Comparison of ENCODE assay signal across 20 cellular contexts in the genomic region with DNA sequence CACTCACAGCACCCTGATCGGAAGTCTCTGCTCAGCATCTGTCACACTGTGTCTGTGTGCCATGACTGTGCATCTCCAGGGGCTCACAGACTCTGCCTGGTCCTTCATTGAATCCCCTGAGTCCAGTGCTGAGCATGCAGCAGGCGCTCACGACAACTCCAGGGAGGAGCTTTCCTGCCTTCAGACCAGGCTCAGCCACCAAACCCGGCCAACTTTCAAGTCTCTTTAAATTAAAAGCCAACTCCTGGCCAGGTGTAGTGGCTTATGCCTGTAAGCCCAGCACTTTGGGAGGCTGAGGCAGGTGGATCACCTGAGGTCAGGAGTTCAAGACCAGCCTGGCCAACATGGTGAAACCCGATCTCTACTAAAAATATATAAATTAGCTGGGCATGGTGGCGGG. TPM values are rescaled to one million over a fixed set of nuclear protein-coding genes. Genes with fewer than 3 reads are reported as not detected.
A peak's percentile ranks its signal among the peaks of the same experiment; 100 is the strongest.
DNase-seq lines count a peak whose midpoint lies in the region; ATAC-seq and TF ChIP-seq lines count a peak whose summit lies in the region.
"Had no signal": no experiment of that assay in that cellular context is flagged by ENCODE, and none has a peak within 500 bp of the region (broad histone marks: within the 10 kb centered on the region; RNA-seq: fewer than 3 reads in every experiment).

No MANE protein-coding gene starts in this region.

- H3K27me3 ChIP-seq in esophagus muscularis mucosa (peaks cover 0 to 33% (median 0%) of the 10 kb centered on the region in 4 donors), trophoblast cell (ENCODE audit: insufficient read depth, low read length) (no peaks in the 10 kb centered on the region), upper lobe of right lung (no peaks in the 10 kb centered on the region)
- H3K27me3 ChIP-seq: BE2C had no signal

- H3K79me1 ChIP-seq in trophoblast cell (ENCODE audit: low read length), result peaks cover 22% of the 10 kb centered on the region

- WGBS in esophagus muscularis mucosa, result 99% methylated on average over 6 of the region's 6 CpGs
- no CpG with 5 or more reads among the region's 6 CpGs for WGBS in trophoblast cell (ENCODE audit: extremely low coverage, insufficient coverage, insufficient read length)

- no peak overlapping the region for H3K27ac Mint-ChIP-seq in endothelial cell (ENCODE audit: unreplicated experiment)
- H3K27ac Mint-ChIP-seq: CD4-positive, alpha-beta T cell; IgD-negative memory B cell had no signal

- H3K4me3 ChIP-seq in esophagus muscularis mucosa (no peak overlapping the region), trophoblast cell (ENCODE audit: low read depth, low read length) (no peak overlapping the region), upper lobe of right lung (no peak overlapping the region)
- H3K4me3 ChIP-seq: HAP-1 had no signal

- H3K27ac ChIP-seq in C4-2B (peak overlapping the region; percentile 54), esophagus muscularis mucosa (replicated peaks in 1 of 4) (no peak overlapping the region), trophoblast cell (ENCODE audit: low read depth, low read length) (no peak overlapping the region), upper lobe of right lung (no peak overlapping the region)

- no peak overlapping the region for H3K4me2 ChIP-seq in trophoblast cell (ENCODE audit: low read length)

- H2AK5ac ChIP-seq in trophoblast cell (ENCODE audit: low read length), result no peak overlapping the region

- peaks cover 0 to 9% (median 0%) of the 10 kb centered on the region in 4 donors for H3K4me1 ChIP-seq in esophagus muscularis mucosa
- H3K4me1 ChIP-seq in trophoblast cell (ENCODE audit: control insufficient read depth in 1 of 2, insufficient read depth in 2 of 2, low read length in 2 of 2), result peaks cover 31 to 36% of the 10 kb centered on the region in 2 experiments
- peaks cover 5% of the 10 kb centered on the region for H3K4me1 ChIP-seq in upper lobe of right lung
- H3K4me1 ChIP-seq: BE2C, HAP-1 had no signal

- TF ChIP-seq POLR2A in esophagus muscularis mucosa (IDR thresholded peaks at IDR 0.05; ENCODE audit: low read depth), result no peak

- no peak overlapping the region for H2BK5ac ChIP-seq in trophoblast cell (ENCODE audit: low read depth, low read length, poor library complexity)

- no peak for ATAC-seq in upper lobe of right lung
- ATAC-seq: HepG2 had no signal

- intact Hi-C loops in esophagus muscularis mucosa (cut with DNase I) (no loop called here), upper lobe of right lung (cut with DNase I) (no loop called here)

- H2AFZ ChIP-seq in trophoblast cell (ENCODE audit: insufficient read depth, low read length, poor library complexity), result no peak overlapping the region

- no peak overlapping the region for H2BK120ac ChIP-seq in trophoblast cell (ENCODE audit: insufficient read depth, low read length, poor library complexity)

- no peak overlapping the region for H3K9ac ChIP-seq in trophoblast cell (ENCODE audit: low read length)

- H3K14ac ChIP-seq in trophoblast cell (ENCODE audit: low read length), result peak overlapping the region; percentile 21

- TF ChIP-seq EP300 in esophagus muscularis mucosa (IDR thresholded peaks at IDR 0.05), result no peak

- H3K4me3 Mint-ChIP-seq in endothelial cell (ENCODE audit: unreplicated experiment), result no peak overlapping the region
- H3K4me3 Mint-ChIP-seq: CD4-positive, alpha-beta T cell; IgD-negative memory B cell had no signal

- peaks cover 11% of the 10 kb centered on the region for H3K79me2 ChIP-seq in trophoblast cell (ENCODE audit: control insufficient read depth, insufficient read depth, low read length, poor library complexity)

- H4K12ac ChIP-seq in trophoblast cell (ENCODE audit: low read depth, low read length), result no peak overlapping the region

- H4K8ac ChIP-seq in trophoblast cell (ENCODE audit: low read depth, low read length), result no peak overlapping the region

- H3K4ac ChIP-seq in trophoblast cell (ENCODE audit: low read depth, low read length), result no peak overlapping the region

- peaks cover 2% of the 10 kb centered on the region for H3K27me3 Mint-ChIP-seq in endothelial cell (ENCODE audit: unreplicated experiment)
- H3K27me3 Mint-ChIP-seq: CD4-positive, alpha-beta T cell had no signal

- no peaks in the 10 kb centered on the region for H3K36me3 Mint-ChIP-seq in endothelial cell (ENCODE audit: low read depth, unreplicated experiment)
- H3K36me3 Mint-ChIP-seq: IgD-negative memory B cell had no signal

- H4K91ac ChIP-seq in trophoblast cell (ENCODE audit: low read depth, low read length), result no peak overlapping the region

- no peak overlapping the region for H2BK12ac ChIP-seq in trophoblast cell (ENCODE audit: low read length)

- no peak overlapping the region for H3K18ac ChIP-seq in trophoblast cell (ENCODE audit: low read length)

- H3K36me3 ChIP-seq in esophagus muscularis mucosa, result no peaks in the 10 kb centered on the region
- no peaks in the 10 kb centered on the region for H3K36me3 ChIP-seq in trophoblast cell (ENCODE audit: control insufficient read depth in 1 of 2, insufficient read depth in 2 of 2, low read length in 2 of 2)
- no peaks in the 10 kb centered on the region for H3K36me3 ChIP-seq in upper lobe of right lung
- H3K36me3 ChIP-seq: BE2C, HAP-1 had no signal

- DNase-seq in esophagus muscularis mucosa (ENCODE audit: extremely low spot score) (peak; percentile 82), trophoblast cell (no peak), upper lobe of right lung (peak; percentile 27), HK-2 (ENCODE audit: unreplicated experiment) (no peak), endothelial cell (ENCODE audit: low spot score) (no peak)
- no peak for DNase-seq in activated CD4-positive, alpha-beta T cell treated with anti-CD3 and anti-CD28 coated beads, Interleukin-2, amount 50 U/mL, for 48 hours
- DNase-seq: 8988T; BE2C; C1 segment of cervical spinal cord; Caco-2; CD4-positive, alpha-beta T cell; DMS153; DMS79; GDM1; KBM-7 had no signal

- peak overlapping the region; percentile 55 for H3K23ac ChIP-seq in trophoblast cell (ENCODE audit: low read length)

- no peaks in the 10 kb centered on the region for H3K9me3 ChIP-seq in esophagus muscularis mucosa
- H3K9me3 ChIP-seq in trophoblast cell (ENCODE audit: insufficient read depth, low read depth, low read length), result no peaks in the 10 kb centered on the region
- no peaks in the 10 kb centered on the region for H3K9me3 ChIP-seq in upper lobe of right lung
- H3K9me3 ChIP-seq: BE2C, Caco-2, HAP-1 had no signal

- H3K4me1 Mint-ChIP-seq in endothelial cell (ENCODE audit: unreplicated experiment), result peaks cover 7% of the 10 kb centered on the region

- TF ChIP-seq CTCF in C4-2B (conservative IDR thresholded peaks at IDR 0.05) (no peak), esophagus muscularis mucosa (IDR thresholded peaks at IDR 0.05) (no peak), upper lobe of right lung (IDR thresholded peaks at IDR 0.05) (no peak), endothelial cell (IDR thresholded peaks at IDR 0.05; ENCODE audit: unreplicated experiment) (no peak)

- H3K9me3 Mint-ChIP-seq in endothelial cell (ENCODE audit: unreplicated experiment), result no peaks in the 10 kb centered on the region
- H3K9me3 Mint-ChIP-seq: CD4-positive, alpha-beta T cell; IgD-negative memory B cell had no signal

RNA-seq across cellular contexts. Expression of a gene that starts 24.2 kb away (rescaled TPM):
- total RNA-seq in esophagus muscularis mucosa (1 to 10 TPM in 2 of 4 donors, under 1 TPM in 2; 0.33 to 2.5 (median 0.75) TPM), upper lobe of right lung (27.4 TPM), endothelial cell (ENCODE audit: unreplicated experiment) (0.31 TPM)
- polyA plus RNA-seq in trophoblast cell (2013), result 11.9 and 13.4 TPM in 2 replicates
- total RNA-seq: CD4-positive, alpha-beta T cell; Daoy; HepG2 had no signal
- polyA plus RNA-seq: IgD-negative memory B cell had no signal

RNA-seq across cellular contexts. Expression of a gene that starts 55.2 kb away (rescaled TPM):
- total RNA-seq in esophagus muscularis mucosa (1 to 10 TPM; 1.7 to 2.4 (median 2.0) TPM), upper lobe of right lung (3.3 TPM), endothelial cell (ENCODE audit: unreplicated experiment) (4.1 TPM)
- polyA plus RNA-seq in trophoblast cell (2013), result 2.2 and 2.3 TPM in 2 replicates

RNA-seq across cellular contexts. Expression of a gene that starts 55.5 kb away (rescaled TPM):
- 10 to 100 TPM; 71.1 to 96.8 (median 80.8) TPM for total RNA-seq in esophagus muscularis mucosa
- 8.7 and 9.0 TPM in 2 replicates for polyA plus RNA-seq in trophoblast cell (2013)
- total RNA-seq in upper lobe of right lung, result 82.5 TPM
- total RNA-seq in endothelial cell (ENCODE audit: unreplicated experiment), result 39.2 TPM

RNA-seq across cellular contexts. Expression of a gene that starts 57.6 kb away (rescaled TPM):
- total RNA-seq in esophagus muscularis mucosa (100 to 1,000 TPM; 392 to 605 (median 482) TPM), upper lobe of right lung (426 TPM), endothelial cell (ENCODE audit: unreplicated experiment) (604 TPM)
- polyA plus RNA-seq in trophoblast cell (2013), result 887 and 913 TPM in 2 replicates

Comparison
In these comparisons a context has a peak if more than half of its experiments do, and no peak if none do; other contexts are left out.
1. DNase-seq: peak in esophagus muscularis mucosa (single experiment) and upper lobe of right lung (single experiment); none in trophoblast cell (0 of 2), HK-2 (single experiment), activated CD4-positive, alpha-beta T cell treated with anti-CD3 and anti-CD28 coated beads, Interleukin-2, amount 50 U/mL, for 48 hours (0 of 2) and endothelial cell (single experiment).